Comparison of ENCODE assay signal across 2 cellular contexts in genomic region chr6:2857185-2857579, GRCh38.
TF ChIP-seq lines count a peak whose summit lies in the region.

No MANE protein-coding gene starts in this region.

TF ChIP-seq in H1, 55 proteins besides CTCF, POLR2A, EP300 and RAD21:
- no peak for TF ChIP-seq TAF1 (IDR thresholded peaks at IDR 0.05; ENCODE audit: low read depth, low read length)
- no peak for TF ChIP-seq RXRA (IDR thresholded peaks at IDR 0.05; ENCODE audit: insufficient read depth, low read depth, low read length)
- no peak for TF ChIP-seq SAP30 (IDR thresholded peaks at IDR 0.05; ENCODE audit: insufficient read depth, insufficient replicate concordance, low read length)
- no peak for TF ChIP-seq BCL11A (IDR thresholded peaks at IDR 0.05; ENCODE audit: low read depth in 2 of 2, low read length in 2 of 2)

TF ChIP-seq in HEK293T, 16 proteins besides CTCF, POLR2A, EP300 and RAD21:
- TF ChIP-seq BHLHE40 (IDR thresholded peaks at IDR 0.05; ENCODE audit: borderline replicate concordance) (no peak), SP1 (IDR thresholded peaks at IDR 0.05) (no peak), HDGF (IDR thresholded peaks at IDR 0.05; ENCODE audit: borderline replicate concordance) (no peak), CTBP1 (IDR thresholded peaks at IDR 0.05; ENCODE audit: borderline replicate concordance) (no peak), SUZ12 (IDR thresholded peaks at IDR 0.05) (no peak), NFRKB (IDR thresholded peaks at IDR 0.05) (no peak), FOXA1 (IDR thresholded peaks at IDR 0.05) (no peak), LEF1 (IDR thresholded peaks at IDR 0.05; ENCODE audit: borderline replicate concordance) (no peak), PKNOX1 (IDR thresholded peaks at IDR 0.05) (no peak), ARNT (IDR thresholded peaks at IDR 0.05) (no peak), FOXM1 (IDR thresholded peaks at IDR 0.05; ENCODE audit: borderline replicate concordance) (no peak), FOXK2 (IDR thresholded peaks at IDR 0.05) (no peak), TARDBP (IDR thresholded peaks at IDR 0.05) (no peak), ELF4 (IDR thresholded peaks at IDR 0.05) (no peak), L3MBTL2 (conservative IDR thresholded peaks at IDR 0.05) (no peak), ZNF384 (IDR thresholded peaks at IDR 0.05) (no peak)
